ENCODE assay signal across 10 cellular contexts in genomic region chrX:13697440-13697839, GRCh38. TPM values are rescaled to one million over a fixed set of nuclear protein-coding genes. Genes with fewer than 3 reads are reported as not detected.
DNase-seq lines count a peak whose midpoint lies in the region; ATAC-seq and TF ChIP-seq lines count a peak whose summit lies in the region.
"Had no signal": no experiment of that assay in that cellular context is flagged by ENCODE, and none has a peak within 500 bp of the region (broad histone marks: within the 10 kb centered on the region; RNA-seq: fewer than 3 reads in every experiment).

No MANE protein-coding gene starts in this region.

- CTCF ChIA-PET in activated CD8-positive, alpha-beta T cell treated with anti-CD3 and anti-CD28 coated beads for 36 hours (lab: Charles Lee): interaction anchor here (2.2 to 2.3 kb wide), 2 partner anchors 9 to 16 kb away, joined by 6 to 7 read pairs; partner anchors contain the start of gene RAB9A
- CTCF ChIA-PET in RWPE1 (lab: Yijun Ruan, JAX): no interaction called here

- DNase-seq in CD1c-positive myeloid dendritic cell (ENCODE audit: extremely low spot score) (peak; percentile 53), caudate nucleus (lab: John Stamatoyannopoulos, UW) (no peak), NCI-H510A treated with DMSO at 0.1 percent for 48 hours (lab: John Stamatoyannopoulos, UW) (no peak), RWPE1 (ENCODE audit: low spot score) (no peak), AG20443 (ENCODE audit: low spot score) (no peak)
- DNase-seq in activated CD8-positive, alpha-beta T cell treated with anti-CD3 and anti-CD28 coated beads for 36 hours: no peak
- DNase-seq: left ventricle myocardium superior had no signal

- peak overlapping the region; percentile 58 for H3K27ac Mint-ChIP-seq in activated CD8-positive, alpha-beta T cell treated with anti-CD3 and anti-CD28 coated beads for 36 hours

- no peaks in the 10 kb centered on the region for H3K9me3 Mint-ChIP-seq in activated CD8-positive, alpha-beta T cell treated with anti-CD3 and anti-CD28 coated beads for 36 hours

- TF ChIP-seq CTCF in activated CD8-positive, alpha-beta T cell treated with anti-CD3 and anti-CD28 coated beads for 36 hours (IDR thresholded peaks at IDR 0.05): no peak
- TF ChIP-seq CTCF in RWPE1 (conservative IDR thresholded peaks at IDR 0.05; ENCODE audit: low read depth): no peak

- H3K36me3 Mint-ChIP-seq in activated CD8-positive, alpha-beta T cell treated with anti-CD3 and anti-CD28 coated beads for 36 hours (ENCODE audit: low read depth): peaks cover 27% of the 10 kb centered on the region

- no peak overlapping the region for H3K27ac ChIP-seq in caudate nucleus (ENCODE audit: low read depth, low read length)
- no peak overlapping the region for H3K27ac ChIP-seq in RWPE1
- H3K27ac ChIP-seq: SJSA1 had no signal

- no peaks in the 10 kb centered on the region for H3K27me3 Mint-ChIP-seq in activated CD8-positive, alpha-beta T cell treated with anti-CD3 and anti-CD28 coated beads for 36 hours

- H3K4me3 Mint-ChIP-seq in activated CD8-positive, alpha-beta T cell treated with anti-CD3 and anti-CD28 coated beads for 36 hours: no peak overlapping the region

- peaks cover 71% of the 10 kb centered on the region for H3K4me1 Mint-ChIP-seq in activated CD8-positive, alpha-beta T cell treated with anti-CD3 and anti-CD28 coated beads for 36 hours (ENCODE audit: low read depth)

- intact Hi-C loops in activated CD8-positive, alpha-beta T cell treated with anti-CD3 and anti-CD28 coated beads for 36 hours (cut with micrococcal nuclease): no loop called here

- POLR2A ChIA-PET in activated CD8-positive, alpha-beta T cell treated with anti-CD3 and anti-CD28 coated beads for 36 hours (lab: Charles Lee): interaction anchor here (0.9 to 1.6 kb wide), 2 partner anchors 11 to 37 kb away, joined by 3 to 7 read pairs; partner anchors contain the start of genes OFD1 and TRAPPC2
- POLR2A ChIA-PET in RWPE1 (lab: Yijun Ruan, JAX; ENCODE audit: low non-redundant PET): no interaction called here

- ATAC-seq in GM19395 (IDR thresholded peaks at IDR 0.05; ENCODE audit: unreplicated experiment): peak; percentile 57
- peak; percentile 45 for ATAC-seq in HG03108 (IDR thresholded peaks at IDR 0.05; ENCODE audit: unreplicated experiment)
- ATAC-seq in activated CD8-positive, alpha-beta T cell treated with anti-CD3 and anti-CD28 coated beads for 36 hours: peak; percentile 53
- ATAC-seq: left ventricle myocardium superior had no signal

RNA-seq across cellular contexts. Expression of gene RAB9A, which starts 8.5 kb away (rescaled TPM):
- 10 to 100 TPM; 30.8 to 31.7 TPM for total RNA-seq in activated CD8-positive, alpha-beta T cell treated with anti-CD3 and anti-CD28 coated beads for 36 hours

RNA-seq across cellular contexts. Expression of gene TRAPPC2, which starts 37.0 kb away (rescaled TPM):
- total RNA-seq in activated CD8-positive, alpha-beta T cell treated with anti-CD3 and anti-CD28 coated beads for 36 hours: 10 to 100 TPM; 16.0 to 19.2 TPM

RNA-seq across cellular contexts. Expression of gene OFD1, which starts 37.1 kb away (rescaled TPM):
- 10 to 100 TPM; 32.4 to 34.5 TPM for total RNA-seq in activated CD8-positive, alpha-beta T cell treated with anti-CD3 and anti-CD28 coated beads for 36 hours

RNA-seq across cellular contexts. Expression of gene TCEANC, which starts 44.5 kb away (rescaled TPM):
- total RNA-seq in activated CD8-positive, alpha-beta T cell treated with anti-CD3 and anti-CD28 coated beads for 36 hours: 1 to 10 TPM; 1.3 to 1.4 TPM
